7 cellular contexts compared by ENCODE assay signal in the genomic region with DNA sequence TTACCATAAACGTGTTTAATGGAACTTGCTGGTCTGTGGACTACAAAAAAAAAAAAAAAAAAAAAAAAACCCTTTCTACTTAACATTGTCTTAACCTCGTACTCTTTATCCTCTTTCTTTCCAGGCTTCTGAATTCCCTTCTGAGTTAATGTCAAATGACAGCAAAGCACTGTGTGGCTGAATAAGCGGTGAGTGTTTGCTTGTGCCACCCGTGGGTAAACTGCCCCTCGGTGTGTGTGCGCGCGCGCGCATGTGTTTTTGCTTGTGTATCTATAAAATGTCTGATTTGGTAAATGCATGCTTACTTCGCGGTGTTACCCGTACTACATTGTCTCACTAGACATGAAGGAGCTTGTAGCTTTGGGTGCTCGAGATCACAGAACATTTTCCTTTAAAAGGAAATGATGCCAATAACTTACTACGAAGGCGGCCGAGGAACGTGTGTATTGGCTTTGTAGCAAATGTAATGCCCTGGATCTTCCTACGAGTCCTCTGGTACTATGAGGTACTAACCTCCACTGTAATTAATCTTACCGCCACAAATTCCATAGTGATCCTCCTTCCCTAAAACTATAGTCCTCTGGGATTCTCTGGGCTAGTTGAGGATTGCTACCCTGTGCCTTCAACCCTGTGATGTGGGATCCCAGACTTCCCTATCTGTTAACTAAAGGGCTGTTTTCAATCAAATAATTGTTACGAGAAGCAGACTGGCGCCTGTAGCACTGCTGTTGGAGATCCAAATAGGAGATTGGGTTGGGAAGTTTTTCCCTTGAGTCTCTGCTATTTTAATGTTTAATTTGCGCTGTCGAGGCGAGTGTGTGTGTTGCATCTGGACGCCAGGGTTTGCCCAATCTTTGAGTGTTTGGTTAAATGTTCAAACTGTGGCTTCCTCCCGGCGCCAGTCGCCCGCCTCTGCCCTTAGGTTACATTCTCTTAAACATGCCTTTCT. TPM values are rescaled to one million over a fixed set of nuclear protein-coding genes. Genes with fewer than 3 reads are reported as not detected.
DNase-seq lines count a peak whose midpoint lies in the region; ATAC-seq and TF ChIP-seq lines count a peak whose summit lies in the region.

No MANE protein-coding gene starts in this region.

- no peaks in the 10 kb centered on the region for H3K9me2 ChIP-seq in GM23248 (ENCODE audit: insufficient read depth)

- in situ Hi-C loops in GM23248 (cut with MboI) = loop anchor here (25.0 kb wide), 4 partner anchors 671 to 1571 kb away; no protein-coding TSS in a partner anchor

- H3K27me3 Mint-ChIP-seq in activated CD8-positive, alpha-beta memory T cell treated with anti-CD3 and anti-CD28 coated beads, Interleukin-2, amount 10 ng/mL, durations not matched to agents 7 days and 5 days = peaks cover under 1% of the 10 kb centered on the region

- peak overlapping the region; percentile 99 for H3K9ac ChIP-seq in GM23248

- TF ChIP-seq POLR2A in erythroblast (IDR thresholded peaks at IDR 0.05; ENCODE audit: low read length) = peak; percentile 33
- peak in 2 of 4 donors; percentile 8 to 36 for TF ChIP-seq POLR2A in upper lobe of left lung (IDR thresholded peaks at IDR 0.05)

- TF ChIP-seq CTCF in upper lobe of left lung (IDR thresholded peaks at IDR 0.05) = no peak

- peak overlapping the region; percentile 93 for H3K4me2 ChIP-seq in GM23248 (ENCODE audit: unreplicated experiment)

- H3K27ac ChIP-seq in GM23248 (peak overlapping the region; percentile 93), upper lobe of left lung (peak overlapping the region; percentile 77 to 98 (median 86))

- H3K27ac Mint-ChIP-seq in activated CD8-positive, alpha-beta memory T cell treated with anti-CD3 and anti-CD28 coated beads, Interleukin-2, amount 10 ng/mL, durations not matched to agents 7 days and 5 days = peak overlapping the region; percentile 93

- 0 to 1% methylated on average over 30 of the region's 30 CpGs for WGBS in GM23248 (ENCODE audit: low coverage in 1 of 2, low lambda C conversion rate in 2 of 2, missing lambda C conversion rate in 2 of 2), 2 experiments
- 0 to 3% methylated on average over 30 of the region's 30 CpGs for WGBS in upper lobe of left lung, 2 donors

- peaks cover 3% of the 10 kb centered on the region; the same call in 1 of the 2 replicates for H4K20me1 ChIP-seq in GM23248 (ENCODE audit: insufficient read depth)

- CTCF ChIA-PET in activated CD8-positive, alpha-beta memory T cell treated with anti-CD3 and anti-CD28 coated beads, Interleukin-2, amount 10 ng/mL, durations not matched to agents 7 days and 5 days (lab: Charles Lee) = interaction anchor here (0.7 to 3.2 kb wide), 7 partner anchors 139 to 1255 kb away, joined by 3 to 29 read pairs (median 5); no protein-coding TSS in a partner anchor

- H3K79me2 ChIP-seq in GM23248 (ENCODE audit: insufficient read depth) = peaks cover 32% of the 10 kb centered on the region

- H3K4me3 ChIP-seq in GM23248 = peak overlapping the region; percentile 100
- peak overlapping the region; percentile 64 to 84 (median 71) for H3K4me3 ChIP-seq in upper lobe of left lung

- peaks cover 53% of the 10 kb centered on the region for H3F3A ChIP-seq in GM23248 (ENCODE audit: insufficient read depth)

- H3K36me3 ChIP-seq in GM23248 (ENCODE audit: low read depth) (peaks cover 18% of the 10 kb centered on the region), upper lobe of left lung (no peaks in the 10 kb centered on the region)

- H3K27me3 ChIP-seq in GM23248 (replicated peaks; ENCODE audit: insufficient read depth) (no peaks in the 10 kb centered on the region), upper lobe of left lung (no peaks in the 10 kb centered on the region)

- DNase-seq in GM23248 (peak; percentile 79), NCI-H460 (ENCODE audit: extremely low read depth, low read depth) (peak; percentile 48), erythroblast (lab: John Stamatoyannopoulos, UW) (peak; percentile 68 to 79), myocyte (ENCODE audit: low read depth) (peak; percentile 39), upper lobe of left lung (peak; percentile 71 to 86)
- peak; percentile 67 for DNase-seq in activated CD8-positive, alpha-beta memory T cell treated with anti-CD3 and anti-CD28 coated beads, Interleukin-2, amount 10 ng/mL, durations not matched to agents 7 days and 5 days

- no peak overlapping the region for H2AFZ ChIP-seq in GM23248

- no peak for ATAC-seq in activated CD8-positive, alpha-beta memory T cell treated with anti-CD3 and anti-CD28 coated beads, Interleukin-2, amount 10 ng/mL, durations not matched to agents 7 days and 5 days
- no peak for ATAC-seq in upper lobe of left lung (ENCODE audit: low FRiP score in 2 of 2)
- ATAC-seq in GM21723 (IDR thresholded peaks at IDR 0.05; ENCODE audit: unreplicated experiment) = no peak

- H3K9me3 ChIP-seq in GM23248 (ENCODE audit: low read depth) (no peaks in the 10 kb centered on the region), upper lobe of left lung (no peaks in the 10 kb centered on the region)

- no peaks in the 10 kb centered on the region for H3K9me3 Mint-ChIP-seq in activated CD8-positive, alpha-beta memory T cell treated with anti-CD3 and anti-CD28 coated beads, Interleukin-2, amount 10 ng/mL, durations not matched to agents 7 days and 5 days (ENCODE audit: low read depth)

- peaks cover 23% of the 10 kb centered on the region; the same call in 1 of the 2 replicates for H3K4me1 ChIP-seq in GM23248 (ENCODE audit: insufficient read depth)
- H3K4me1 ChIP-seq in upper lobe of left lung = peaks cover 14 to 47% (median 29%) of the 10 kb centered on the region in 4 donors

- no peak for TF ChIP-seq EP300 in upper lobe of left lung (IDR thresholded peaks at IDR 0.05)

- H3K4me1 Mint-ChIP-seq in activated CD8-positive, alpha-beta memory T cell treated with anti-CD3 and anti-CD28 coated beads, Interleukin-2, amount 10 ng/mL, durations not matched to agents 7 days and 5 days = peaks cover 24% of the 10 kb centered on the region

- peak overlapping the region; percentile 97 for H3K4me3 Mint-ChIP-seq in activated CD8-positive, alpha-beta memory T cell treated with anti-CD3 and anti-CD28 coated beads, Interleukin-2, amount 10 ng/mL, durations not matched to agents 7 days and 5 days

- peaks cover 27% of the 10 kb centered on the region for H3K36me3 Mint-ChIP-seq in activated CD8-positive, alpha-beta memory T cell treated with anti-CD3 and anti-CD28 coated beads, Interleukin-2, amount 10 ng/mL, durations not matched to agents 7 days and 5 days

RNA-seq across cellular contexts. Expression of a gene that starts 1.1 kb away (rescaled TPM):
- total RNA-seq in GM23248 (2014; rRNA removed; shearing (Covaris generic)) = 548 and 668 TPM in 2 replicates
- polyA plus RNA-seq in GM23248 (2016; fragmentation: Nextera tagmentation; extraction: Ambion mirVana) = 468 and 478 TPM in 2 replicates
- 119 and 135 TPM in 2 replicates for total RNA-seq in NCI-H460 (2014; rRNA removed; shearing (Covaris generic))
- 101 and 127 TPM in 2 replicates for polyA plus RNA-seq in NCI-H460 (2014; cell fraction: nucleus; rRNA removed)
- total RNA-seq in activated CD8-positive, alpha-beta memory T cell treated with anti-CD3 and anti-CD28 coated beads, Interleukin-2, amount 10 ng/mL, durations not matched to agents 7 days and 5 days = 100 to 1,000 TPM; 342 to 431 TPM
- total RNA-seq in myocyte (15.9 and 34.0 TPM in 2 replicates), upper lobe of left lung (100 to 1,000 TPM in 3 of 6 donors, 10 to 100 TPM in 3; 85.4 to 175 (median 110) TPM)
- 33.0 TPM for polyA plus RNA-seq in myocyte (2012)
